In genomic region chr1:53075761-53076163, GRCh38 we compare ENCODE assay signal across 27 cellular contexts. TPM values are rescaled to one million over a fixed set of nuclear protein-coding genes. Genes with fewer than 3 reads are reported as not detected.
DNase-seq lines count a peak whose midpoint lies in the region; ATAC-seq, FAIRE-seq and TF ChIP-seq lines count a peak whose summit lies in the region.
"Had no signal": no experiment of that assay in that cellular context is flagged by ENCODE, and none has a peak within 500 bp of the region (broad histone marks: within the 10 kb centered on the region; RNA-seq: fewer than 3 reads in every experiment).

No MANE protein-coding gene starts in this region.

- no peak overlapping the region for H3K4me3 ChIP-seq in left lung
- no peak overlapping the region for H3K4me3 ChIP-seq in small intestine (ENCODE audit: low read depth in 1 of 2, low read length in 2 of 2)
- H3K4me3 ChIP-seq: adrenal gland, HAP-1 had no signal

- no peak overlapping the region for H3K27ac ChIP-seq in left lung
- no peak overlapping the region for H3K27ac ChIP-seq in small intestine (ENCODE audit: low read depth in 1 of 2, low read length in 1 of 2)
- H3K27ac ChIP-seq: adrenal gland, brain microvascular endothelial cell, KMS-11 had no signal

- ATAC-seq in left lung (no peak), HG03469 (IDR thresholded peaks at IDR 0.05; ENCODE audit: unreplicated experiment) (no peak), GM19324 (IDR thresholded peaks at IDR 0.05; ENCODE audit: low FRiP score, unreplicated experiment) (no peak)
- ATAC-seq: activated CD4-positive, alpha-beta T cell treated with anti-CD3 and anti-CD28 coated beads for 36 hours had no signal

- peak; percentile 39 for DNase-seq in RPMI8226
- DNase-seq in chondrocyte (ENCODE audit: low spot score), result peak; percentile 66
- peak; percentile 26 to 47 for DNase-seq in left lung
- DNase-seq in small intestine, result peak; percentile 74
- DNase-seq in iPS-NIHi7 (ENCODE audit: extremely low spot score), result no peak
- DNase-seq: activated CD4-positive, alpha-beta T cell treated with anti-CD3 and anti-CD28 coated beads for 36 hours; activated gamma-delta T cell; brain microvascular endothelial cell; CD4-positive, CD25-positive, alpha-beta regulatory T cell; effector CD4-positive, alpha-beta T cell; erythroblast; kidney glomerular epithelial cell; mesendoderm; MM.1S; NCI-H2081; NCI-H345; nucleus accumbens had no signal

- no peak overlapping the region for H3K27ac Mint-ChIP-seq in chondrocyte (ENCODE audit: unreplicated experiment)
- H3K27ac Mint-ChIP-seq: activated CD4-positive, alpha-beta T cell treated with anti-CD3 and anti-CD28 coated beads for 36 hours; CD4-positive, CD25-positive, alpha-beta regulatory T cell; T-helper 1 cell treated with Interleukin-12 subunit alpha and Interleukin-12 subunit beta and Interleukin-4 antibody, amounts not matched to agents 30 μg/mL and 1 μg/mL, for 36 hours; type B pancreatic cell had no signal

- H3K36me3 ChIP-seq in left lung (no peaks in the 10 kb centered on the region), small intestine (ENCODE audit: control insufficient read depth in 2 of 2, insufficient read depth in 2 of 2, low read length in 2 of 2) (no peaks in the 10 kb centered on the region)
- H3K36me3 ChIP-seq: adrenal gland, brain microvascular endothelial cell, HAP-1 had no signal

- H3K4me1 ChIP-seq in left lung (no peaks in the 10 kb centered on the region), small intestine (ENCODE audit: control insufficient read depth in 2 of 2, insufficient read depth in 1 of 2, low read depth in 1 of 2, low read length in 1 of 2) (no peaks in the 10 kb centered on the region)
- H3K4me1 ChIP-seq: adrenal gland, HAP-1 had no signal

- H3K9me3 Mint-ChIP-seq in chondrocyte (ENCODE audit: low read depth), result no peaks in the 10 kb centered on the region
- H3K9me3 Mint-ChIP-seq: CD4-positive, CD25-positive, alpha-beta regulatory T cell; T-helper 1 cell treated with Interleukin-12 subunit alpha and Interleukin-12 subunit beta and Interleukin-4 antibody, amounts not matched to agents 30 μg/mL and 1 μg/mL, for 36 hours; type B pancreatic cell had no signal

- H3K27me3 ChIP-seq in left lung, result no peaks in the 10 kb centered on the region
- H3K27me3 ChIP-seq in small intestine (ENCODE audit: control insufficient read depth in 2 of 2, insufficient read depth in 2 of 2, low read length in 2 of 2), result no peaks in the 10 kb centered on the region
- H3K27me3 ChIP-seq: adrenal gland, brain microvascular endothelial cell had no signal

- no peak for FAIRE-seq in small intestine (lab: Jason Lieb, UNC)
- FAIRE-seq: GM18507 had no signal

- no peaks in the 10 kb centered on the region for H3K4me1 Mint-ChIP-seq in chondrocyte (ENCODE audit: low read depth)
- H3K4me1 Mint-ChIP-seq: activated CD4-positive, alpha-beta T cell treated with anti-CD3 and anti-CD28 coated beads for 36 hours; CD4-positive, CD25-positive, alpha-beta regulatory T cell had no signal

- TF ChIP-seq CTCF in chondrocyte (IDR thresholded peaks at IDR 0.05) (no peak), left lung (IDR thresholded peaks at IDR 0.05) (no peak)

- intact Hi-C loops in left lung (cut with DNase I), result no loop called here

- H3K36me3 Mint-ChIP-seq in chondrocyte (ENCODE audit: low read depth), result peaks cover 4% of the 10 kb centered on the region
- H3K36me3 Mint-ChIP-seq: CD4-positive, CD25-positive, alpha-beta regulatory T cell; type B pancreatic cell had no signal

- H3K4me3 Mint-ChIP-seq in chondrocyte (ENCODE audit: unreplicated experiment), result no peak overlapping the region
- H3K4me3 Mint-ChIP-seq: activated CD4-positive, alpha-beta T cell treated with anti-CD3 and anti-CD28 coated beads for 36 hours; CD4-positive, CD25-positive, alpha-beta regulatory T cell; T-helper 1 cell treated with Interleukin-12 subunit alpha and Interleukin-12 subunit beta and Interleukin-4 antibody, amounts not matched to agents 30 μg/mL and 1 μg/mL, for 36 hours; type B pancreatic cell had no signal

- 28 to 58% (median 39%) methylated on average over 8 of the region's 8 CpGs for WGBS in small intestine, 3 donors

- H3K9me3 ChIP-seq in left lung (no peaks in the 10 kb centered on the region), small intestine (ENCODE audit: control insufficient read depth, low read depth) (no peaks in the 10 kb centered on the region)
- H3K9me3 ChIP-seq: adrenal gland, HAP-1 had no signal

- no peaks in the 10 kb centered on the region for H3K27me3 Mint-ChIP-seq in chondrocyte (ENCODE audit: low read depth)
- H3K27me3 Mint-ChIP-seq: activated CD4-positive, alpha-beta T cell treated with anti-CD3 and anti-CD28 coated beads for 36 hours; CD4-positive, CD25-positive, alpha-beta regulatory T cell had no signal

RNA-seq across cellular contexts. Expression of gene PODN, which starts 13.7 kb away (rescaled TPM):
- total RNA-seq in chondrocyte, result 4.1 to 9.3 TPM (median 9.2 TPM) in 3 replicates
- 10 to 100 TPM; 48.7 to 48.8 TPM for total RNA-seq in left lung
- 10 to 100 TPM in 1 of 3 donors, 1 to 10 TPM in 1, under 1 TPM in 1; 0.45 to 26.4 (median 1.6) TPM for polyA plus RNA-seq in small intestine
- total RNA-seq: activated CD4-positive, alpha-beta T cell treated with anti-CD3 and anti-CD28 coated beads for 36 hours; CD4-positive, CD25-positive, alpha-beta regulatory T cell; Daoy; HT-29 had no signal
- polyA plus RNA-seq: CD4-positive, CD25-positive, alpha-beta regulatory T cell had no signal
